Comparison of ENCODE assay signal across 17 cellular contexts in genomic region chr1:1098656-1099425, GRCh38. TPM values are rescaled to one million over a fixed set of nuclear protein-coding genes. Genes with fewer than 3 reads are reported as not detected.
DNase-seq lines count a peak whose midpoint lies in the region; ATAC-seq and TF ChIP-seq lines count a peak whose summit lies in the region.
"Had no signal": no experiment of that assay in that cellular context is flagged by ENCODE, and none has a peak within 500 bp of the region (broad histone marks: within the 10 kb centered on the region; RNA-seq: fewer than 3 reads in every experiment).

No MANE protein-coding gene starts in this region.

- no peak overlapping the region for H3K4me3 ChIP-seq in CD8-positive, alpha-beta memory T cell (ENCODE audit: low read length)
- H3K4me3 ChIP-seq: SK-N-MC, testis had no signal

- peaks cover 21 to 29% (median 25%) of the 10 kb centered on the region in 3 donors for H3K4me1 Mint-ChIP-seq in CD8-positive, alpha-beta memory T cell
- peaks cover 14% of the 10 kb centered on the region for H3K4me1 Mint-ChIP-seq in T-helper 2 cell treated with Interferon-gamma antibody and Interleukin-4, amounts not matched to agents 5 μg/mL and 100 μg/mL, for 36 hours (ENCODE audit: low read depth)
- H3K4me1 Mint-ChIP-seq in endothelial cell (ENCODE audit: unreplicated experiment) = no peaks in the 10 kb centered on the region

- H3K27me3 Mint-ChIP-seq in CD8-positive, alpha-beta memory T cell = peaks cover 0 to 7% of the 10 kb centered on the region in 2 donors
- peaks cover 14% of the 10 kb centered on the region for H3K27me3 Mint-ChIP-seq in T-helper 2 cell treated with Interferon-gamma antibody and Interleukin-4, amounts not matched to agents 5 μg/mL and 100 μg/mL, for 36 hours (ENCODE audit: low read depth)
- H3K27me3 Mint-ChIP-seq in endothelial cell (ENCODE audit: unreplicated experiment) = peaks cover 2% of the 10 kb centered on the region

- peaks cover 0 to 5% (median 3%) of the 10 kb centered on the region in 3 donors for H3K36me3 Mint-ChIP-seq in CD8-positive, alpha-beta memory T cell
- peaks cover 16% of the 10 kb centered on the region for H3K36me3 Mint-ChIP-seq in T-helper 2 cell treated with Interferon-gamma antibody and Interleukin-4, amounts not matched to agents 5 μg/mL and 100 μg/mL, for 36 hours (ENCODE audit: low read depth)
- no peaks in the 10 kb centered on the region for H3K36me3 Mint-ChIP-seq in endothelial cell (ENCODE audit: low read depth, unreplicated experiment)

- H3K27ac Mint-ChIP-seq in CD8-positive, alpha-beta memory T cell = peak overlapping the region; percentile 2 to 74 (median 28)
- peak overlapping the region; percentile 76 for H3K27ac Mint-ChIP-seq in T-helper 2 cell treated with Interferon-gamma antibody and Interleukin-4, amounts not matched to agents 5 μg/mL and 100 μg/mL, for 36 hours
- H3K27ac Mint-ChIP-seq in endothelial cell (ENCODE audit: unreplicated experiment) = no peak overlapping the region

- peak overlapping the region in 3 of 7 donors; percentile 0 to 33 (median 15) for H3K4me3 Mint-ChIP-seq in CD8-positive, alpha-beta memory T cell
- H3K4me3 Mint-ChIP-seq in T-helper 2 cell treated with Interferon-gamma antibody and Interleukin-4, amounts not matched to agents 5 μg/mL and 100 μg/mL, for 36 hours = no peak overlapping the region
- no peak overlapping the region for H3K4me3 Mint-ChIP-seq in endothelial cell (ENCODE audit: unreplicated experiment)

- no peaks in the 10 kb centered on the region for H3K9me3 ChIP-seq in CD8-positive, alpha-beta memory T cell (ENCODE audit: low read length)
- H3K9me3 ChIP-seq: BE2C, testis had no signal

- TF ChIP-seq CTCF in endothelial cell (IDR thresholded peaks at IDR 0.05; ENCODE audit: unreplicated experiment) = no peak

- no peaks in the 10 kb centered on the region for H3K27me3 ChIP-seq in CD8-positive, alpha-beta memory T cell (ENCODE audit: insufficient read depth, low read length, poor library complexity, severe bottlenecking)
- H3K27me3 ChIP-seq: BE2C, testis had no signal

- peak; percentile 88 for ATAC-seq in stimulated activated naive CD8-positive, alpha-beta T cell treated with anti-CD3 and anti-CD28 coated beads, Interleukin-15, Interleukin-2, amounts not matched to agents 100 U/mL and 50 U/mL, for 24 hours
- ATAC-seq: left colon, PC-3, sciatic nerve had no signal

- POLR2A ChIA-PET in CD8-positive, alpha-beta memory T cell (lab: Charles Lee) = interaction anchor here (0.5 kb wide), 1 partner anchor 173 kb away, joined by 3 read pairs; no protein-coding TSS in a partner anchor

- H3K27ac ChIP-seq in CD8-positive, alpha-beta memory T cell (ENCODE audit: low read depth, low read length) = no peak overlapping the region
- H3K27ac ChIP-seq in caudate nucleus (ENCODE audit: low read depth, low read length) = peak overlapping the region; percentile 12
- H3K27ac ChIP-seq: SK-N-MC, testis had no signal

- peak in 3 of 5 donors; percentile 7 to 55 (median 19) for DNase-seq in CD8-positive, alpha-beta memory T cell
- no peak for DNase-seq in T-helper 2 cell treated with Interferon-gamma antibody and Interleukin-4, amounts not matched to agents 5 μg/mL and 100 μg/mL, for 36 hours (ENCODE audit: low spot score)
- no peak for DNase-seq in caudate nucleus (lab: John Stamatoyannopoulos, UW)
- DNase-seq in stimulated activated naive CD8-positive, alpha-beta T cell treated with anti-CD3 and anti-CD28 coated beads, Interleukin-15, Interleukin-2, amounts not matched to agents 100 U/mL and 50 U/mL, for 24 hours = no peak
- DNase-seq in endothelial cell (ENCODE audit: low spot score) = no peak
- no peak for DNase-seq in NCI-H1417 treated with DMSO at 0.1 percent for 48 hours (lab: John Stamatoyannopoulos, UW)
- DNase-seq in SKM-1 (lab: John Stamatoyannopoulos, UW; ENCODE audit: unreplicated experiment) = no peak
- DNase-seq: BE2C, NCI-H2029, NCI-H526, nucleus accumbens, PC-3, testis had no signal

- H3K36me3 ChIP-seq in CD8-positive, alpha-beta memory T cell (ENCODE audit: insufficient read depth, low read length) = no peaks in the 10 kb centered on the region
- H3K36me3 ChIP-seq: BE2C had no signal

- H3K4me1 ChIP-seq in CD8-positive, alpha-beta memory T cell (ENCODE audit: insufficient read depth, low read length) = peaks cover 30% of the 10 kb centered on the region
- H3K4me1 ChIP-seq: BE2C, testis had no signal

- peaks cover 0 to 5% (median 3%) of the 10 kb centered on the region in 5 donors for H3K9me3 Mint-ChIP-seq in CD8-positive, alpha-beta memory T cell
- H3K9me3 Mint-ChIP-seq in T-helper 2 cell treated with Interferon-gamma antibody and Interleukin-4, amounts not matched to agents 5 μg/mL and 100 μg/mL, for 36 hours = peaks cover 21% of the 10 kb centered on the region
- no peaks in the 10 kb centered on the region for H3K9me3 Mint-ChIP-seq in endothelial cell (ENCODE audit: unreplicated experiment)

- CTCF ChIA-PET in CD8-positive, alpha-beta memory T cell (lab: Charles Lee) = no interaction called here

RNA-seq across cellular contexts. Expression of gene C1orf159, which starts 17.0 kb away (rescaled TPM):
- total RNA-seq in CD8-positive, alpha-beta memory T cell = 10 to 100 TPM; 18.7 to 20.8 TPM
- 7.9 TPM for polyA plus RNA-seq in CD8-positive, alpha-beta memory T cell
- total RNA-seq in endothelial cell (ENCODE audit: unreplicated experiment) = 16.6 TPM

RNA-seq across cellular contexts. Expression of gene RNF223, which starts 24.7 kb away (rescaled TPM):
- total RNA-seq in CD8-positive, alpha-beta memory T cell = not detected
- polyA plus RNA-seq in CD8-positive, alpha-beta memory T cell = not detected
- total RNA-seq in endothelial cell (ENCODE audit: unreplicated experiment) = not detected
- total RNA-seq: cerebellum, sciatic nerve had no signal

Comparison
In these comparisons a context has a peak if more than half of its experiments do, and no peak if none do; other contexts are left out.
1. DNase-seq: peak in CD8-positive, alpha-beta memory T cell (3 of 5); none in T-helper 2 cell treated with Interferon-gamma antibody and Interleukin-4, amounts not matched to agents 5 μg/mL and 100 μg/mL, for 36 hours (single experiment), caudate nucleus (0 of 61), stimulated activated naive CD8-positive, alpha-beta T cell treated with anti-CD3 and anti-CD28 coated beads, Interleukin-15, Interleukin-2, amounts not matched to agents 100 U/mL and 50 U/mL, for 24 hours (single experiment), endothelial cell (single experiment), NCI-H1417 treated with DMSO at 0.1 percent for 48 hours (single experiment) and SKM-1 (single experiment).